Comparison of ENCODE assay signal across 14 cellular contexts in the genomic region with DNA sequence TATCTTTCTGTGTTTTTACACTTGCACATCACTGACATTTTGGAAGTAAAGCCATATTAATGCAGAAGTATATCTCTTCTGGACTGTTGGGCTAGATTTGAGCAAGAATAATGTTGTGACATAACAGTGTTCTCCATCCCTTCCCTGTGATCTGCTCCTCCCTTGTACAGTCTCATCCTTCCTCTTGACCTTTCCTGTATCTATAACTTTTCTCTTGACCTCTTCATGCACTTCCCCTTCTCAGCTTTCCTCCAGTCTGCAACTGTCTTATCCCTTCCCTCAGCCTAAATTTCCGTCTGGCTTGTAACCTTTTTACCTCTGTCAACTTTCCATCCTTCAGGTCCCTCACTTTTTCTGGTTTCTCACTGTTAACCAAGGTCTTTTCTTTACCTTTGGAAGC. TPM values are rescaled to one million over a fixed set of nuclear protein-coding genes. Genes with fewer than 3 reads are reported as not detected.
DNase-seq lines count a peak whose midpoint lies in the region; ATAC-seq and TF ChIP-seq lines count a peak whose summit lies in the region.
"Had no signal": no experiment of that assay in that cellular context is flagged by ENCODE, and none has a peak within 500 bp of the region (broad histone marks: within the 10 kb centered on the region; RNA-seq: fewer than 3 reads in every experiment).

No MANE protein-coding gene starts in this region.

- intact Hi-C loops in sciatic nerve (cut with DNase I), result no loop called here

- H3K27me3 Mint-ChIP-seq in activated naive CD8-positive, alpha-beta T cell, result no peaks in the 10 kb centered on the region
- H3K27me3 Mint-ChIP-seq in activated naive CD8-positive, alpha-beta T cell treated with anti-CD3 and anti-CD28 coated beads for 36 hours, result no peaks in the 10 kb centered on the region
- no peaks in the 10 kb centered on the region for H3K27me3 Mint-ChIP-seq in activated naive CD8-positive, alpha-beta T cell treated with anti-CD3 and anti-CD28 coated beads, Interleukin-2, amount 50 U/mL, for 24 hours
- H3K27me3 Mint-ChIP-seq in progenitor cell of endocrine pancreas, result no peaks in the 10 kb centered on the region

- ATAC-seq in activated naive CD8-positive, alpha-beta T cell treated with anti-CD3 and anti-CD28 coated beads, Interleukin-2, amount 50 U/mL, for 24 hours, result no peak
- ATAC-seq in sciatic nerve, result no peak
- ATAC-seq: foreskin keratinocyte had no signal

- no peak for DNase-seq in activated naive CD8-positive, alpha-beta T cell treated with anti-CD3 and anti-CD28 coated beads for 36 hours
- DNase-seq in NOMO-1 treated with dmso at 0.1 percent for 144 hours (lab: John Stamatoyannopoulos, UW; ENCODE audit: unreplicated experiment) (peak; percentile 9), progenitor cell of endocrine pancreas (ENCODE audit: low spot score, unreplicated experiment) (no peak), HuH-7.5 (ENCODE audit: low spot score) (no peak), sciatic nerve (ENCODE audit: low spot score) (no peak), HPDE6-E6E7 (ENCODE audit: extremely low spot score) (no peak)
- DNase-seq in activated naive CD8-positive, alpha-beta T cell treated with anti-CD3 and anti-CD28 coated beads, Interleukin-2, amount 50 U/mL, for 24 hours, result no peak
- DNase-seq: cerebellar nuclear complex, foreskin keratinocyte, MG63, NCI-H2107, NCI-H69, transverse colon had no signal

- no peak overlapping the region for H3K4me3 Mint-ChIP-seq in activated naive CD8-positive, alpha-beta T cell
- H3K4me3 Mint-ChIP-seq in activated naive CD8-positive, alpha-beta T cell treated with anti-CD3 and anti-CD28 coated beads for 36 hours, result no peak overlapping the region
- no peak overlapping the region for H3K4me3 Mint-ChIP-seq in activated naive CD8-positive, alpha-beta T cell treated with anti-CD3 and anti-CD28 coated beads, Interleukin-2, amount 50 U/mL, for 24 hours
- H3K4me3 Mint-ChIP-seq in progenitor cell of endocrine pancreas (ENCODE audit: low read depth), result no peak overlapping the region

- peaks cover 10% of the 10 kb centered on the region for H3K36me3 Mint-ChIP-seq in activated naive CD8-positive, alpha-beta T cell
- peaks cover 51% of the 10 kb centered on the region for H3K36me3 Mint-ChIP-seq in activated naive CD8-positive, alpha-beta T cell treated with anti-CD3 and anti-CD28 coated beads for 36 hours
- peaks cover 29% of the 10 kb centered on the region for H3K36me3 Mint-ChIP-seq in activated naive CD8-positive, alpha-beta T cell treated with anti-CD3 and anti-CD28 coated beads, Interleukin-2, amount 50 U/mL, for 24 hours (ENCODE audit: low read depth)
- H3K36me3 Mint-ChIP-seq in progenitor cell of endocrine pancreas (ENCODE audit: insufficient read depth), result peaks cover 14% of the 10 kb centered on the region

- H3K9me3 Mint-ChIP-seq in activated naive CD8-positive, alpha-beta T cell (ENCODE audit: low read depth), result peaks cover 4% of the 10 kb centered on the region
- H3K9me3 Mint-ChIP-seq in activated naive CD8-positive, alpha-beta T cell treated with anti-CD3 and anti-CD28 coated beads for 36 hours, result peaks cover 5% of the 10 kb centered on the region
- no peaks in the 10 kb centered on the region for H3K9me3 Mint-ChIP-seq in activated naive CD8-positive, alpha-beta T cell treated with anti-CD3 and anti-CD28 coated beads, Interleukin-2, amount 50 U/mL, for 24 hours
- peaks cover 9% of the 10 kb centered on the region for H3K9me3 Mint-ChIP-seq in progenitor cell of endocrine pancreas (ENCODE audit: low read depth)

- H3K27ac Mint-ChIP-seq in activated naive CD8-positive, alpha-beta T cell, result peak overlapping the region; percentile 79
- no peak overlapping the region for H3K27ac Mint-ChIP-seq in activated naive CD8-positive, alpha-beta T cell treated with anti-CD3 and anti-CD28 coated beads for 36 hours
- H3K27ac Mint-ChIP-seq in activated naive CD8-positive, alpha-beta T cell treated with anti-CD3 and anti-CD28 coated beads, Interleukin-2, amount 50 U/mL, for 24 hours, result peak overlapping the region; percentile 13
- peak overlapping the region; percentile 29 for H3K27ac Mint-ChIP-seq in progenitor cell of endocrine pancreas

- peaks cover 58% of the 10 kb centered on the region for H3K4me1 Mint-ChIP-seq in activated naive CD8-positive, alpha-beta T cell (ENCODE audit: low read depth)
- H3K4me1 Mint-ChIP-seq in activated naive CD8-positive, alpha-beta T cell treated with anti-CD3 and anti-CD28 coated beads for 36 hours, result peaks cover 50% of the 10 kb centered on the region
- peaks cover 48% of the 10 kb centered on the region for H3K4me1 Mint-ChIP-seq in activated naive CD8-positive, alpha-beta T cell treated with anti-CD3 and anti-CD28 coated beads, Interleukin-2, amount 50 U/mL, for 24 hours
- H3K4me1 Mint-ChIP-seq in progenitor cell of endocrine pancreas (ENCODE audit: low read depth), result peaks cover 4% of the 10 kb centered on the region

- no peak for TF ChIP-seq CTCF in progenitor cell of endocrine pancreas (IDR thresholded peaks at IDR 0.05; ENCODE audit: unreplicated experiment)

RNA-seq across cellular contexts. Expression of gene NCOA3, which starts 29.8 kb away (rescaled TPM):
- 10 to 100 TPM; 58.1 to 66.4 TPM for total RNA-seq in activated naive CD8-positive, alpha-beta T cell treated with anti-CD3 and anti-CD28 coated beads for 36 hours
- total RNA-seq in progenitor cell of endocrine pancreas (37.7 and 42.8 TPM in 2 replicates), sciatic nerve (49.3 TPM)
